21 cellular contexts compared by ENCODE assay signal in the genomic region with DNA sequence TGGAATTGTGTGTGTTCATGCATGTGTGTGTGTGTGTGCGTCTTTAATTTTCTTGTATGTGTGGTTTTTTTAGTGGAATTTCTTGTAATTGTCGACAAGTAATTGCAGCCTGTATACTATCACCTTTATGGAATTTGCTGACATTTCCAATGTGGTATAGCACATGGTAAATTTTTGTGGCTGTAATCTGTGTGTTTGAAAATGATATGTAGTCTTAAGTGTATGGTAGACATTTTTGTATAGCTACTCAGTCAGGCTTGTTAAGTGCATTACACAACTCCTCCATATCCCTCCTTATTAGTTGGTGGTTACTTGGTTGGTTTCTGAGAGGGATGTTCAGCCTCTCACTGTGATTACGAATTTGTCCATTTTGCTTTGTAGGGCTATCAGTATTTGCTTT.
DNase-seq lines count a peak whose midpoint lies in the region; ATAC-seq and TF ChIP-seq lines count a peak whose summit lies in the region.
"Had no signal": no experiment of that assay in that cellular context is flagged by ENCODE, and none has a peak within 500 bp of the region (broad histone marks: within the 10 kb centered on the region; RNA-seq: fewer than 3 reads in every experiment).

No MANE protein-coding gene starts in this region.

- ATAC-seq in SK-N-SH treated with all-trans-retinoic acid at 6 μM for 48 hours, result no peak; the same call in 1 of the 3 replicates
- no peak for ATAC-seq in esophagus mucosa
- no peak for ATAC-seq in HG03095 (IDR thresholded peaks at IDR 0.05; ENCODE audit: unreplicated experiment)
- ATAC-seq: activated CD8-positive, alpha-beta memory T cell treated with anti-CD3 and anti-CD28 coated beads, Interleukin-2, amount 10 ng/mL, durations not matched to agents 7 days and 5 days; lower lobe of right lung; naive thymus-derived CD8-positive, alpha-beta T cell had no signal

- H3K4me1 ChIP-seq in effector memory CD4-positive, alpha-beta T cell (ENCODE audit: control insufficient read depth, insufficient read depth, low read length, poor library complexity, severe bottlenecking), result no peaks in the 10 kb centered on the region
- H3K4me1 ChIP-seq: lower lobe of right lung, testis had no signal

- H3K4me3 ChIP-seq in fibroblast of pulmonary artery (replicated peaks; ENCODE audit: low read depth, low read length), result no peak overlapping the region
- H3K4me3 ChIP-seq in effector memory CD4-positive, alpha-beta T cell (ENCODE audit: insufficient read depth, low read depth, low read length, poor library complexity, severe bottlenecking), result no peak overlapping the region
- H3K4me3 ChIP-seq: lower lobe of right lung, MG63, testis had no signal

- H3K9me3 ChIP-seq in effector memory CD4-positive, alpha-beta T cell (ENCODE audit: control insufficient read depth, low read length), result no peaks in the 10 kb centered on the region
- H3K9me3 ChIP-seq: lower lobe of right lung, MG63, testis had no signal

- DNase-seq in GM04504 (ENCODE audit: low read depth) (peak; percentile 28), fibroblast of pulmonary artery (ENCODE audit: low read depth) (peak; percentile 18)
- no peak for DNase-seq in effector memory CD4-positive, alpha-beta T cell
- DNase-seq in NK-92 treated with Interleukin-12 subunit alpha and Interleukin-12 subunit beta, amount 100 ng/mL, for 24 hours (lab: John Stamatoyannopoulos, UW), result no peak
- DNase-seq: activated CD4-positive, alpha-beta T cell treated with anti-CD3 and anti-CD28 coated beads for 1 hour; activated CD8-positive, alpha-beta memory T cell treated with anti-CD3 and anti-CD28 coated beads, Interleukin-2, amount 10 ng/mL, durations not matched to agents 7 days and 5 days; amniotic stem cell; CD4-positive, alpha-beta T cell; glutamatergic neuron; immature natural killer cell; lower lobe of right lung; MG63; naive thymus-derived CD8-positive, alpha-beta T cell; NCI-H1930; NCI-H524 treated with DMSO at 0.1 percent for 48 hours; small intestine; T-helper 9 cell; testis had no signal

- H3K27me3 ChIP-seq in effector memory CD4-positive, alpha-beta T cell (replicated peaks; ENCODE audit: control insufficient read depth, insufficient read depth, low read length, poor library complexity, severe bottlenecking), result no peaks in the 10 kb centered on the region
- H3K27me3 ChIP-seq: MG63, testis had no signal

- no peak for TF ChIP-seq CTCF in fibroblast of pulmonary artery (IDR thresholded peaks at IDR 0.05; ENCODE audit: low read length, missing control alignments)

- no peak overlapping the region for H3K27ac ChIP-seq in effector memory CD4-positive, alpha-beta T cell (ENCODE audit: insufficient read depth, low read length, poor library complexity, severe bottlenecking)
- H3K27ac ChIP-seq: lower lobe of right lung, testis had no signal

- H3K36me3 ChIP-seq in effector memory CD4-positive, alpha-beta T cell (ENCODE audit: control insufficient read depth, insufficient read depth, low read length), result no peaks in the 10 kb centered on the region
- H3K36me3 ChIP-seq: lower lobe of right lung, MG63 had no signal

TF ChIP-seq in SK-N-SH treated with all-trans-retinoic acid at 6 μM for 48 hours, 23 proteins besides CTCF, POLR2A, EP300 and RAD21:
- TF ChIP-seq PATZ1 (CRISPR knock-in tag; IDR thresholded peaks at IDR 0.05; ENCODE audit: borderline replicate concordance), result no peak
- TF ChIP-seq ISL1 (CRISPR knock-in tag; IDR thresholded peaks at IDR 0.05), result peak; percentile 13; the same call in 1 of the 2 replicates

Comparison
In these comparisons a context has a peak if more than half of its experiments do, and no peak if none do; other contexts are left out.
1. DNase-seq: peak in GM04504 (single experiment) and fibroblast of pulmonary artery (single experiment); none in effector memory CD4-positive, alpha-beta T cell (0 of 3) and NK-92 treated with Interleukin-12 subunit alpha and Interleukin-12 subunit beta, amount 100 ng/mL, for 24 hours (single experiment).